Comparison of ENCODE assay signal across 8 cellular contexts in the genomic region with DNA sequence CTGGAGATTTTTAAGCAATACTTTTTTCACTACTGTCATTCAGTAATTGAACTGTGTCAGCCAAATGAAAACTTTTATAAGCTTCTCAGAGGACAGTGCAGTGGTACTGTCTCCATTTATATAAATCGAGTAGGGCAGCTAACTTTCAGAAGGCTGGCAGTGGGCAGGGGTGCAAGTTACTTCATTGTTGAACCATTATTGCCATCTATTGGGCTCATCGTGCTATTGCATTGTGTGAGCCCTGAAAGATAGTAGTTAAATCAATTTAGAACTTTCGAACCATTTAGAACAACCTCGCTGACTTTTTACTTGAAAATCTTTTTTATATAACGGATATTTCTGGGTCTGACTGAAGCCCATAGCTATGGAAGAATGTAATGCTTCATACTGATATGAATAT.
DNase-seq lines count a peak whose midpoint lies in the region; ATAC-seq, FAIRE-seq and TF ChIP-seq lines count a peak whose summit lies in the region.

No MANE protein-coding gene starts in this region.

- H3K4me1 ChIP-seq in lower lobe of right lung (no peaks in the 10 kb centered on the region), vagina (no peaks in the 10 kb centered on the region)

- H3K4me3 ChIP-seq in GM12865 (ENCODE audit: low read depth, low read length): no peak overlapping the region
- no peak overlapping the region for H3K4me3 ChIP-seq in lower lobe of right lung
- H3K4me3 ChIP-seq in vagina: no peak overlapping the region

- no peaks in the 10 kb centered on the region for H3K36me3 ChIP-seq in lower lobe of right lung
- H3K36me3 ChIP-seq in vagina: no peaks in the 10 kb centered on the region

- TF ChIP-seq POLR2A in vagina (IDR thresholded peaks at IDR 0.05) (no peak), GM12892 (IDR thresholded peaks at IDR 0.05; ENCODE audit: low read depth, low read length) (no peak)

- H3K27ac ChIP-seq in lower lobe of right lung (no peak overlapping the region), vagina (no peak overlapping the region)

- ATAC-seq in lower lobe of right lung: peak; percentile 70 to 89

- no peaks in the 10 kb centered on the region for H3K9me3 ChIP-seq in lower lobe of right lung
- no peaks in the 10 kb centered on the region for H3K9me3 ChIP-seq in vagina

- H3K27me3 ChIP-seq in lower lobe of right lung (ENCODE audit: low read depth) (no peaks in the 10 kb centered on the region), vagina (no peaks in the 10 kb centered on the region)

- in situ Hi-C loops in ACHN (cut with HindIII; ENCODE audit: low pct_ligation_motif_present, low pct_unique_long_range_greater_than_20kb, low sequenced_read_pairs): loop anchor here (25.0 kb wide), 1 partner anchor 584 kb away; a partner anchor contains a TSS

- peak; percentile 57 for TF ChIP-seq CTCF in GM12865 (IDR thresholded peaks at IDR 0.05; ENCODE audit: insufficient read depth, low read depth, low read length, missing control alignments)
- peak; percentile 64 for TF ChIP-seq CTCF in lower lobe of right lung (IDR thresholded peaks at IDR 0.05)
- TF ChIP-seq CTCF in vagina (IDR thresholded peaks at IDR 0.05): peak in 2 of 3 experiments; percentile 60 to 70

- DNase-seq in ACHN (peak; percentile 65), GM12865 (ENCODE audit: low read depth) (peak; percentile 61), M059J (ENCODE audit: low read depth) (peak; percentile 54), RCC 7860 (ENCODE audit: low spot score) (peak; percentile 24), dermis blood vessel endothelial cell (peak; percentile 85), lower lobe of right lung (no peak), vagina (ENCODE audit: extremely low spot score in 2 of 2) (no peak), GM12892 (ENCODE audit: insufficient read length) (no peak)

- FAIRE-seq in RCC 7860 (lab: Jason Lieb, UNC): peak; percentile 70
- no peak for FAIRE-seq in GM12892 (lab: Jason Lieb, UNC)

- intact Hi-C loops in lower lobe of right lung (cut with DNase I): loop anchor here (5.0 to 10.0 kb wide), 2 partner anchors 596 to 684 kb away; no protein-coding TSS in a partner anchor
- intact Hi-C loops in vagina (cut with DNase I): loop anchor here (2.0 kb wide), 1 partner anchor 588 kb away; a partner anchor contains a TSS

Comparison
In these comparisons a context has a peak if more than half of its experiments do, and no peak if none do; other contexts are left out.
1. DNase-seq: peak in ACHN (single experiment), GM12865 (single experiment), M059J (single experiment), RCC 7860 (single experiment) and dermis blood vessel endothelial cell (single experiment); none in lower lobe of right lung (single experiment), vagina (0 of 2) and GM12892 (single experiment).
2. Peak in every context shown above with its lines, with median percentiles within 50 percentile points of each other: CTCF ChIP-seq.